Comparison of ENCODE assay signal across 8 cellular contexts in the genomic region with DNA sequence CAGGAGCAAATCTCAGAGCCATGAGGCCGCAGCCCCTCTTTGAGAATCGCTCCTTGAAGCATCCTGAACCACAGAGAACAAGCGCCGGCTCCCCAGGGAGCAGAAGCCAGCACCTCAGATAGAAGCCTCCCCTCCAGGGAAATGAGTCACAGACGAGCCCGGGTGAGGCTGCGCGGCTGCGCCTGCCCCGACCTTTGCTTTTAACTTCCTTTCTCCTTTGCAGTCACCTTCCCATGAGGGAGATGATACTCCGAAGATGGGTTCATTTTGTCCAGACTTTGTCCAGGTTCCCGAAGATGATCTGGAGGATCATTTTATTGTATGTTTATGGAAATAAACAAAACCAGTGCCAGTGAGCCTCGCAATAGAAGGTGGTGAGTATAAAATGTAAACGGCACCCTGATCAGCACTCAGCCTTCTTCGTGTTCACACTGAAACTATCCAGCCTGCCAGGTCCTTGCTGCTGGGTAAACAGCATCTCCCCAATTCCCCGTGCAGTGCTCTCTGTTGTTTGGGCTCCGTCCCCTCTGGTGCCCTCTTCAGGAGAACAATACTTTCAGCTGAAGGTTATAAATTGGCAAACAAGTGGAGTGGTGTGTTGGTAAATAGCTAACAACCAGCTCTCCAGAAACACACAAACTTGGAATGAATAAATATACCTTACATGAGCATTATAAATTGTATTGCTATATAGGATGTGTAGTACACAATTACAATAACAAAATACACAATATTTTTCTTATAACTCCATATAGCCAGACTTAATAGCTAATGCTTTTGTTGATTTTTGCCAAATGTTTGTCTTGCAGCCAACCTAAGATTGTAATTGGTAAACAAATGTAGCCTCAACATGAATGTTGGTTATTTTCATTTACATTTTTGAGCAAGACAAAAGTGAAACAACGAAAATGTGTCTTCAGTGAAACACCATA. TPM values are rescaled to one million over a fixed set of nuclear protein-coding genes. Genes with fewer than 3 reads are reported as not detected.
DNase-seq lines count a peak whose midpoint lies in the region; ATAC-seq and TF ChIP-seq lines count a peak whose summit lies in the region.

No MANE protein-coding gene starts in this region.

- H3K27me3 Mint-ChIP-seq in activated CD4-positive, alpha-beta T cell treated with anti-CD3 and anti-CD28 coated beads for 36 hours, result peaks cover 13% of the 10 kb centered on the region

- peak; percentile 45 for TF ChIP-seq CTCF in C4-2B (conservative IDR thresholded peaks at IDR 0.05)

- peak; percentile 84 for DNase-seq in NCI-H226
- peak; percentile 77 for DNase-seq in activated CD4-positive, alpha-beta T cell treated with anti-CD3 and anti-CD28 coated beads for 36 hours
- peak; percentile 85 for DNase-seq in medulla oblongata (ENCODE audit: extremely low spot score)
- DNase-seq in stimulated activated CD8-positive, alpha-beta memory T cell treated with anti-CD3 and anti-CD28 coated beads, Interleukin-4, amount 100 ng/mL, for 48 hours, result peak; percentile 68

- H3K4me1 Mint-ChIP-seq in activated CD4-positive, alpha-beta T cell treated with anti-CD3 and anti-CD28 coated beads for 36 hours, result peaks cover 36% of the 10 kb centered on the region

- H3K4me3 Mint-ChIP-seq in activated CD4-positive, alpha-beta T cell treated with anti-CD3 and anti-CD28 coated beads for 36 hours, result peak overlapping the region; percentile 76

- peak overlapping the region; percentile 0 to 39 for H3K9ac ChIP-seq in duodenal mucosa (ENCODE audit: low read depth in 1 of 2, low read length in 2 of 2)

- no peaks in the 10 kb centered on the region for H3K36me3 Mint-ChIP-seq in activated CD4-positive, alpha-beta T cell treated with anti-CD3 and anti-CD28 coated beads for 36 hours (ENCODE audit: low read depth)

- CTCF ChIA-PET in activated CD4-positive, alpha-beta T cell treated with anti-CD3 and anti-CD28 coated beads for 36 hours (lab: Charles Lee), result interaction anchor here (0.7 to 2.3 kb wide), 11 partner anchors 11 to 492 kb away, joined by 3 to 15 read pairs (median 4); no protein-coding TSS in a partner anchor

- peak overlapping the region; percentile 58 to 64 for H3K4me3 ChIP-seq in duodenal mucosa (ENCODE audit: low read depth in 1 of 2, low read length in 2 of 2)

- H3K27ac ChIP-seq in C4-2B (no peak overlapping the region), duodenal mucosa (ENCODE audit: low read depth, low read length) (no peak overlapping the region)

- H3K36me3 ChIP-seq in duodenal mucosa (ENCODE audit: control insufficient read depth in 1 of 2, insufficient read depth in 2 of 2, low read length in 2 of 2), result no peaks in the 10 kb centered on the region

- H3K27me3 ChIP-seq in duodenal mucosa (ENCODE audit: control insufficient read depth in 1 of 2, insufficient read depth in 2 of 2, low read length in 2 of 2), result peaks cover 9 to 11% of the 10 kb centered on the region in 2 donors

- POLR2A ChIA-PET in activated CD4-positive, alpha-beta T cell treated with anti-CD3 and anti-CD28 coated beads for 36 hours (lab: Charles Lee), result no interaction called here

- intact Hi-C loops in activated CD4-positive, alpha-beta T cell treated with anti-CD3 and anti-CD28 coated beads for 36 hours (cut with DNase I, micrococcal nuclease), result loop anchor here (1.0 to 2.0 kb wide), 2 partner anchors 297 to 298 kb away; no protein-coding TSS in a partner anchor

- H3K9me3 ChIP-seq in duodenal mucosa (ENCODE audit: control insufficient read depth in 1 of 2, low read length in 2 of 2), result no peaks in the 10 kb centered on the region

- no peaks in the 10 kb centered on the region for H3K9me3 Mint-ChIP-seq in activated CD4-positive, alpha-beta T cell treated with anti-CD3 and anti-CD28 coated beads for 36 hours (ENCODE audit: low read depth)

- peak; percentile 67 for ATAC-seq in GM19043 (IDR thresholded peaks at IDR 0.05; ENCODE audit: low read depth, unreplicated experiment)
- ATAC-seq in HG03175 (IDR thresholded peaks at IDR 0.05; ENCODE audit: unreplicated experiment), result peak; percentile 81
- ATAC-seq in activated CD4-positive, alpha-beta T cell treated with anti-CD3 and anti-CD28 coated beads for 36 hours, result peak; percentile 94

- H3K4me1 ChIP-seq in duodenal mucosa (ENCODE audit: control insufficient read depth in 1 of 2, insufficient read depth in 2 of 2, low read length in 2 of 2), result peaks cover 6 to 10% of the 10 kb centered on the region in 2 donors

- peak overlapping the region; percentile 79 for H3K27ac Mint-ChIP-seq in activated CD4-positive, alpha-beta T cell treated with anti-CD3 and anti-CD28 coated beads for 36 hours

RNA-seq across cellular contexts. Expression of a gene that starts 41.4 kb away (rescaled TPM):
- total RNA-seq in activated CD4-positive, alpha-beta T cell treated with anti-CD3 and anti-CD28 coated beads for 36 hours, result 1 to 10 TPM; 8.3 to 9.9 TPM
